Comparison of ENCODE assay signal across 14 cellular contexts in the genomic region with DNA sequence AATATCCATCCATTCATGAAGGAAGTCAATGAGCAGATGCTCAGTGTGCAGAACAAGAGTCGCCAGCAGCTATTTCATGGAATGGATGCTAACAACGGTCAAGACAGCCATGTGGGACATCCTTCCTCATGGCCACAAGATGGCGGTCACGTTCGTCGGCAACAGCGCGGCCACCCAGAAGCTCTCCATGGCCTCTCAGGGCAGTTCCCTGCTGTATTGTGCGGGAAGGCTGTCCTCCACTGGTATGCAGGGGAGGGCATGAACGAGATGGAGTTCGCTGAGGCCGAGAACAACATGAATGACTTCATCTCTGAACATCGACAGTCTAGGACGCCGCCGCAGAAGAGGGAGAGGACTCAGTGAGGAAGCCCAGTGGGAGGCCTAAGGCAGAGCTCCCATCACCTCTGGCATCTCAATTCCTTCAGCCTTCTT.
DNase-seq lines count a peak whose midpoint lies in the region; ATAC-seq and TF ChIP-seq lines count a peak whose summit lies in the region.
"Had no signal": no experiment of that assay in that cellular context is flagged by ENCODE, and none has a peak within 500 bp of the region (broad histone marks: within the 10 kb centered on the region; RNA-seq: fewer than 3 reads in every experiment).

No MANE protein-coding gene starts in this region.

- DNase-seq in HEK293T (ENCODE audit: extremely low spot score) (peak; percentile 23), Panc1 (ENCODE audit: low read depth, low spot score) (no peak), iPS-NIHi11 (ENCODE audit: low spot score) (peak; percentile 59), NCI-H1105 treated with DMSO at 0.1 percent for 48 hours (lab: John Stamatoyannopoulos, UW) (no peak), NCI-H446 treated with DMSO at 0.1 percent for 48 hours (lab: John Stamatoyannopoulos, UW) (no peak)
- DNase-seq: activated CD8-positive, alpha-beta memory T cell treated with anti-CD3 and anti-CD28 coated beads, Interleukin-2, amount 50 U/mL, for 4 hours; aorta; mucosa of descending colon; right cardiac atrium; T1000 had no signal

- no peaks in the 10 kb centered on the region for H4K20me1 ChIP-seq in DOHH2 (ENCODE audit: control insufficient read depth, insufficient read depth, low read depth, low read length)

- H3K9me3 ChIP-seq in DOHH2 (ENCODE audit: control insufficient read depth, insufficient read depth, low read length) = no peaks in the 10 kb centered on the region
- H3K9me3 ChIP-seq in Panc1 (ENCODE audit: control insufficient read depth, insufficient read depth, low read depth, low read length) = no peaks in the 10 kb centered on the region
- H3K9me3 ChIP-seq: mucosa of descending colon, vagina had no signal

- H3K27ac ChIP-seq in DOHH2 (ENCODE audit: low read depth, low read length) (no peak overlapping the region), Panc1 (ENCODE audit: low read length) (no peak overlapping the region)
- H3K27ac ChIP-seq: vagina had no signal

- H3K27me3 ChIP-seq in DOHH2 (ENCODE audit: control insufficient read depth, low read length) = no peaks in the 10 kb centered on the region
- peaks cover 5% of the 10 kb centered on the region; the same call in 1 of the 2 replicates for H3K27me3 ChIP-seq in Panc1 (ENCODE audit: control insufficient read depth, insufficient read depth, low read length)
- H3K27me3 ChIP-seq: vagina had no signal

- H3K36me3 ChIP-seq in DOHH2 (ENCODE audit: control insufficient read depth, low read length) = no peaks in the 10 kb centered on the region
- H3K36me3 ChIP-seq in Panc1 (ENCODE audit: control insufficient read depth, insufficient read depth, low read length) = no peaks in the 10 kb centered on the region
- H3K36me3 ChIP-seq: vagina had no signal

- POLR2A ChIA-PET in HEK293T (lab: Yijun Ruan, JAX) (no interaction called here), Panc1 (lab: Charles Lee) (no interaction called here)

- no TSS peak for BruUV-seq in Panc1 (replicated peaks; lab: Mats Ljungman, UMichigan)

- H3K4me2 ChIP-seq in DOHH2 (ENCODE audit: low read length) = no peak overlapping the region

- in situ Hi-C loops in Panc1 (cut with HindIII; ENCODE audit: low pct_unique_long_range_greater_than_20kb, low sequenced_read_pairs) = no loop called here

- no peaks in the 10 kb centered on the region for H3F3A ChIP-seq in DOHH2 (ENCODE audit: control insufficient read depth, insufficient read depth)

- H3K4me1 ChIP-seq in DOHH2 (ENCODE audit: control insufficient read depth, low read length) (no peaks in the 10 kb centered on the region), Panc1 (ENCODE audit: control insufficient read depth, insufficient read depth, low read length) (no peaks in the 10 kb centered on the region)
- H3K4me1 ChIP-seq: vagina had no signal

- H3K79me2 ChIP-seq in DOHH2 (ENCODE audit: control insufficient read depth, low read length) = no peaks in the 10 kb centered on the region

- intact Hi-C loops in Panc1 (cut with micrococcal nuclease; ENCODE audit: unreplicated experiment) = no loop called here

- CTCF ChIA-PET in HEK293T (lab: Yijun Ruan, JAX) (no interaction called here), Panc1 (lab: Charles Lee) (interaction anchor here (0.7 to 1.6 kb wide), 4 partner anchors 18 to 312 kb away, joined by 3 to 10 read pairs (median 4); no protein-coding TSS in a partner anchor)

- H3K4me3 ChIP-seq in DOHH2 (ENCODE audit: low read length) = no peak overlapping the region
- no peak overlapping the region for H3K4me3 ChIP-seq in Panc1 (ENCODE audit: low read depth in 2 of 2, low read length in 2 of 2)
- H3K4me3 ChIP-seq: mucosa of descending colon, vagina had no signal

- TF ChIP-seq CTCF in DOHH2 (IDR thresholded peaks at IDR 0.05; ENCODE audit: low read depth, low read length, poor library complexity, severe bottlenecking) (peak; percentile 34), Panc1 (IDR thresholded peaks at IDR 0.05) (peak; percentile 89)

- no peaks in the 10 kb centered on the region for H3K9me2 ChIP-seq in DOHH2 (replicated peaks; ENCODE audit: control insufficient read depth, low read length)

- peak; percentile 96 for ATAC-seq in Panc1
- ATAC-seq in HG02798 (IDR thresholded peaks at IDR 0.05; ENCODE audit: poor library complexity, unreplicated experiment) = no peak
- ATAC-seq in GM21381 (IDR thresholded peaks at IDR 0.05; ENCODE audit: unreplicated experiment) = no peak
- ATAC-seq: mucosa of descending colon, right cardiac atrium had no signal

TF ChIP-seq in HEK293T, 16 proteins besides CTCF, POLR2A, EP300 and RAD21:
- no peak for TF ChIP-seq ARNT (IDR thresholded peaks at IDR 0.05)

Comparison
In these comparisons a context has a peak if more than half of its experiments do, and no peak if none do; other contexts are left out.
1. DNase-seq: peak in HEK293T (single experiment) and iPS-NIHi11 (single experiment); none in Panc1 (single experiment), NCI-H1105 treated with DMSO at 0.1 percent for 48 hours (single experiment) and NCI-H446 treated with DMSO at 0.1 percent for 48 hours (single experiment).